26 cellular contexts compared by ENCODE assay signal in the genomic region with DNA sequence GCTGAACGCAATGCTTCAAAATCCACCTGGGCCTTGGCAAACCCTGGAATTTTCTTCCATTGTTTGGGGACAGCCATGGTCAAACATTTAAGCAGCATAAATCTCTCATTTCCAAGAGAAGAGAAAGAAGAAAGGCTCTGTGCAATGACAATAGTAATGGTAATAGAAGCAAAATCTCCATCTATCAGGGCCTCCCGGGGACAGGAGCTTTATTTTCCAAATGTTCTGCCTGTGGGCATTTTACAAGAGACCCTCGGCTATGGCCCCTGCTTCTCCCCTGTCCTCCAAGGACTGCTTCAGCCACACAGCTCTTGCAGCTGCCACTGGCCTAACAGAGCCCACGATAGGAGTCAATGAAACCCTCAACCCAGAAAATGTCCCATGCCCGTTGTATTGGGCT. TPM values are rescaled to one million over a fixed set of nuclear protein-coding genes. Genes with fewer than 3 reads are reported as not detected.
"Had no signal": no experiment of that assay in that cellular context is flagged by ENCODE, and none has a peak within 500 bp of the region (broad histone marks: within the 10 kb centered on the region; RNA-seq: fewer than 3 reads in every experiment).

No MANE protein-coding gene starts in this region.

- DNase-seq: activated B cell treated with CpG ODN at 0.5 μM for 24 hours; activated CD4-positive, alpha-beta T cell treated with anti-CD3 and anti-CD28 coated beads for 1 hour; activated CD4-positive, alpha-beta T cell treated with anti-CD3 and anti-CD28 coated beads, Interleukin-2, amount 10 ng/mL, durations not matched to agents 24 days and 14 days; activated CD4-positive, alpha-beta T cell treated with anti-CD3 and anti-CD28 coated beads, Interleukin-2, amount 50 U/mL, for 48 hours; activated gamma-delta T cell treated with Interleukin-2 at 50 U/mL for 16 hours; activated naive CD4-positive, alpha-beta T cell treated with anti-CD3 and anti-CD28 coated beads, Interleukin-2, amount 50 U/mL, for 16 hours; activated T-cell treated with anti-CD3 and anti-CD28 coated beads, Interleukin-2, amount 50 U/mL, for 4 hours; aorta; caudate nucleus; MG63; MV-4-11; NCI-H1092 treated with DMSO at 0.1 percent for 48 hours; NCI-H1436; NCI-H1694 treated with DMSO at 0.1 percent for 48 hours; NCI-H2081; NCI-H510A treated with DMSO at 0.1 percent for 48 hours; NCI-H69; NK-92 treated with Interleukin-12 subunit alpha and Interleukin-12 subunit beta, amount 100 ng/mL, for 24 hours; Peyer's patch; Right ventricle myocardium superior; SJCRH30; SK-N-SH; SW 1271 had no signal

- H3K27me3 ChIP-seq: breast epithelium, MG63, Peyer's patch, SJCRH30 had no signal

- H3K36me3 ChIP-seq: breast epithelium, MG63, Peyer's patch, SJCRH30 had no signal

- H3K9me3 ChIP-seq: breast epithelium, MG63, Peyer's patch, SJCRH30, SK-N-SH had no signal

- H3K4me1 Mint-ChIP-seq: activated B cell treated with CpG ODN at 0.5 μM for 24 hours; activated CD4-positive, alpha-beta T cell treated with anti-CD3 and anti-CD28 coated beads, Interleukin-2, amount 10 ng/mL, durations not matched to agents 24 days and 14 days had no signal

- H3K27ac Mint-ChIP-seq: activated B cell treated with CpG ODN at 0.5 μM for 24 hours; activated CD4-positive, alpha-beta T cell treated with anti-CD3 and anti-CD28 coated beads, Interleukin-2, amount 10 ng/mL, durations not matched to agents 24 days and 14 days had no signal

- H3K4me3 Mint-ChIP-seq: activated B cell treated with CpG ODN at 0.5 μM for 24 hours; activated CD4-positive, alpha-beta T cell treated with anti-CD3 and anti-CD28 coated beads, Interleukin-2, amount 10 ng/mL, durations not matched to agents 24 days and 14 days; activated T-cell treated with anti-CD3 and anti-CD28 coated beads, Interleukin-2, amount 50 U/mL, for 4 hours had no signal

- ATAC-seq: activated T-cell treated with anti-CD3 and anti-CD28 coated beads, Interleukin-2, amount 50 U/mL, for 4 hours had no signal

- H3K27me3 Mint-ChIP-seq: activated B cell treated with CpG ODN at 0.5 μM for 24 hours had no signal

- H3K9me3 Mint-ChIP-seq: activated B cell treated with CpG ODN at 0.5 μM for 24 hours; activated CD4-positive, alpha-beta T cell treated with anti-CD3 and anti-CD28 coated beads, Interleukin-2, amount 10 ng/mL, durations not matched to agents 24 days and 14 days; activated T-cell treated with anti-CD3 and anti-CD28 coated beads, Interleukin-2, amount 50 U/mL, for 4 hours had no signal

- H3K4me1 ChIP-seq: breast epithelium, Peyer's patch, SJCRH30 had no signal

- H3K9ac ChIP-seq: SK-N-SH had no signal

- H3K4me3 ChIP-seq: breast epithelium, MG63, Peyer's patch, SJCRH30 had no signal

RNA-seq across cellular contexts. Expression of gene FAM240A, which starts 12.7 kb away (rescaled TPM):
- total RNA-seq: activated B cell treated with CpG ODN at 0.5 μM for 24 hours; activated CD4-positive, alpha-beta T cell treated with anti-CD3 and anti-CD28 coated beads, Interleukin-2, amount 10 ng/mL, durations not matched to agents 24 days and 14 days; activated T-cell treated with anti-CD3 and anti-CD28 coated beads, Interleukin-2, amount 50 U/mL, for 4 hours; aorta; breast epithelium; cerebellum; Peyer's patch; Right ventricle myocardium superior; SJCRH30; T-helper 1 cell treated with Interleukin-12 subunit alpha and Interleukin-12 subunit beta and Interleukin-4 antibody, amounts not matched to agents 30 ng/mL and 1 ng/mL, for 36 hours had no signal

RNA-seq across cellular contexts. Expression of gene LRRC2, which starts 33.5 kb away (rescaled TPM):
- total RNA-seq: activated B cell treated with CpG ODN at 0.5 μM for 24 hours; activated CD4-positive, alpha-beta T cell treated with anti-CD3 and anti-CD28 coated beads, Interleukin-2, amount 10 ng/mL, durations not matched to agents 24 days and 14 days; SJCRH30 had no signal
